In the genomic region with DNA sequence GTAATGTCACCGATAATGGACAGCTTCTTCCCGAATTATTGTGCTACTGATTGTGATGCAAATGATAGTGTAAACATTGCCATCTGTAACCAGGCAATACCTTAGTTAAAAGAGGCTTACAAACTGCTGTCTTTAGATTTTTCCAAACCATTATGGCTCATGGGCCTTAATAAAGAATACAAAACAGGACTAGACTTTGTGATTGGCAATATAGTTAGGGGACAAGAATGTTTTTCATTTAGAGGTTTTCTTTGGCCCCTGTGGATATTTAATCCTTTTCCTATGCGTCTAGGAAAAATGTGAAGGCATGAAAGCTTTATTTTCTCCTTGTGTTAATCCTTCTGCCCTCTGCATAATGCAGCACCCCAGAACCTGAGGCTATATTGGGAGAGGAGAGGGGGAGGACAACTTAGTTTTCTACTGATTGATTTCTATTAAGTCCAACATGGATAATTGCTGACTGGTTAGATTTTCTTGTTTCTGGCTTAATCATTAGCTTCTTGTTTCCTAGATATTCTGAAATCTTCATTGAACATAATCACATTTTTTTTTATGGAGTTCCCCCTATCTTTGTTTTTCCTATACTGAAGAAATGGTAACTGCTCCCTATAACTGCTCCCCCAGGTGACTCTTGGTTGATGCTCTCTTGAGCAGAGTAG, we compare ENCODE assay signal across 10 cellular contexts. TPM values are rescaled to one million over a fixed set of nuclear protein-coding genes. Genes with fewer than 3 reads are reported as not detected.
DNase-seq lines count a peak whose midpoint lies in the region; ATAC-seq and TF ChIP-seq lines count a peak whose summit lies in the region.
"Had no signal": no experiment of that assay in that cellular context is flagged by ENCODE, and none has a peak within 500 bp of the region (broad histone marks: within the 10 kb centered on the region; RNA-seq: fewer than 3 reads in every experiment).

No MANE protein-coding gene starts in this region.

- no peaks in the 10 kb centered on the region for H3K27me3 Mint-ChIP-seq in activated CD4-positive, alpha-beta memory T cell treated with anti-CD3 and anti-CD28 coated beads for 36 hours

- H3K36me3 ChIP-seq in ACC112 (ENCODE audit: insufficient read depth, low read length) (no peaks in the 10 kb centered on the region), iPS-20b (ENCODE audit: insufficient read depth, low read depth, low read length) (no peaks in the 10 kb centered on the region)

- ATAC-seq in activated CD4-positive, CD25-positive, alpha-beta regulatory T cell treated with anti-CD3 and anti-CD28 coated beads, Interleukin-2, amount 50 U/mL, for 24 hours = no peak
- no peak for ATAC-seq in GM21786 (IDR thresholded peaks at IDR 0.05; ENCODE audit: unreplicated experiment)
- no peak for ATAC-seq in left colon

- peaks cover 3% of the 10 kb centered on the region for H3K36me3 Mint-ChIP-seq in activated CD4-positive, alpha-beta memory T cell treated with anti-CD3 and anti-CD28 coated beads for 36 hours

- CTCF ChIA-PET in activated CD4-positive, alpha-beta memory T cell treated with anti-CD3 and anti-CD28 coated beads for 36 hours (lab: Charles Lee) = interaction anchor here (1.1 to 2.5 kb wide), 6 partner anchors 24 to 148 kb away, joined by 3 to 15 read pairs (median 8); a partner anchor contains a TSS

- no peaks in the 10 kb centered on the region for H3K9me3 Mint-ChIP-seq in activated CD4-positive, alpha-beta memory T cell treated with anti-CD3 and anti-CD28 coated beads for 36 hours

- H3K4me1 Mint-ChIP-seq in activated CD4-positive, alpha-beta memory T cell treated with anti-CD3 and anti-CD28 coated beads for 36 hours (ENCODE audit: low read depth) = peaks cover 25% of the 10 kb centered on the region

- no peak overlapping the region for H2AFZ ChIP-seq in ACC112 (ENCODE audit: low read length, unreplicated experiment)

- intact Hi-C loops in activated CD4-positive, alpha-beta memory T cell treated with anti-CD3 and anti-CD28 coated beads for 36 hours (cut with micrococcal nuclease) = no loop called here
- intact Hi-C loops in left colon (cut with DNase I, micrococcal nuclease) = no loop called here

- POLR2A ChIA-PET in activated CD4-positive, alpha-beta memory T cell treated with anti-CD3 and anti-CD28 coated beads for 36 hours (lab: Charles Lee) = interaction anchor here (2.3 kb wide), 1 partner anchor 47 kb away, joined by 14 read pairs; no protein-coding TSS in a partner anchor

- H3K4me1 ChIP-seq in ACC112 (ENCODE audit: control insufficient read depth, insufficient read depth, low read length, unreplicated experiment) = peaks cover 22% of the 10 kb centered on the region
- H3K4me1 ChIP-seq in iPS-20b (ENCODE audit: insufficient read depth, low read length) = peaks cover 3% of the 10 kb centered on the region; the same call in 1 of the 2 replicates

- H3K9me3 ChIP-seq in iPS-20b (ENCODE audit: insufficient read depth, low read depth, low read length) = no peaks in the 10 kb centered on the region

- H3K27ac Mint-ChIP-seq in activated CD4-positive, alpha-beta memory T cell treated with anti-CD3 and anti-CD28 coated beads for 36 hours = no peak overlapping the region

- DNase-seq in GM12865 (ENCODE audit: low read depth) = no peak
- no peak for DNase-seq in activated CD4-positive, alpha-beta memory T cell treated with anti-CD3 and anti-CD28 coated beads for 36 hours
- DNase-seq in nucleus accumbens (lab: John Stamatoyannopoulos, UW) = no peak
- DNase-seq in left colon = no peak
- DNase-seq: NCI-H774; stimulated activated naive CD4-positive, alpha-beta T cell had no signal

- H3K27ac ChIP-seq in ACC112 (ENCODE audit: low read depth, low read length) = no peak overlapping the region
- no peak overlapping the region for H3K27ac ChIP-seq in iPS-20b (ENCODE audit: low read length)

- H3K4me3 Mint-ChIP-seq in activated CD4-positive, alpha-beta memory T cell treated with anti-CD3 and anti-CD28 coated beads for 36 hours = peak overlapping the region; percentile 84

- peak overlapping the region; percentile 89; the same call in 1 of the 2 replicates for H3K9ac ChIP-seq in iPS-20b (ENCODE audit: low read depth, low read length)

- H3K4me3 ChIP-seq in ACC112 (ENCODE audit: low read depth, low read length) (peak overlapping the region; percentile 94), GM12865 (ENCODE audit: low read depth, low read length) (peak overlapping the region; percentile 82), iPS-20b (ENCODE audit: low read length) (peak overlapping the region; percentile 79)

- H3K27me3 ChIP-seq in ACC112 (ENCODE audit: insufficient read depth, low read length) (no peaks in the 10 kb centered on the region), iPS-20b (ENCODE audit: insufficient read depth, low read length) (no peaks in the 10 kb centered on the region)

- TF ChIP-seq CTCF in GM12865 (IDR thresholded peaks at IDR 0.05; ENCODE audit: insufficient read depth, low read depth, low read length, missing control alignments) = no peak

- peaks cover 44% of the 10 kb centered on the region for H3K79me2 ChIP-seq in ACC112 (ENCODE audit: control insufficient read depth, insufficient read depth, low read length, unreplicated experiment)

RNA-seq across cellular contexts. Expression of a gene that starts 1.9 kb away (rescaled TPM):
- total RNA-seq in activated CD4-positive, alpha-beta memory T cell treated with anti-CD3 and anti-CD28 coated beads for 36 hours = 100 to 1,000 TPM; 132 to 141 TPM
- 1 to 10 TPM; 8.1 to 9.4 TPM for total RNA-seq in left colon

Comparison
In these comparisons a context has a peak if more than half of its experiments do, and no peak if none do; other contexts are left out.
1. RNA of a gene that starts 1.9 kb away (total RNA-seq): 132 to 141 TPM in activated CD4-positive, alpha-beta memory T cell treated with anti-CD3 and anti-CD28 coated beads for 36 hours; 8.1 to 9.4 TPM in left colon; every median in the first group is over 10 times any median in the second.
2. Peak in every context shown above with its lines, with median percentiles within 50 percentile points of each other: H3K4me3 ChIP-seq.